8 cellular contexts compared by ENCODE assay signal in the genomic region with DNA sequence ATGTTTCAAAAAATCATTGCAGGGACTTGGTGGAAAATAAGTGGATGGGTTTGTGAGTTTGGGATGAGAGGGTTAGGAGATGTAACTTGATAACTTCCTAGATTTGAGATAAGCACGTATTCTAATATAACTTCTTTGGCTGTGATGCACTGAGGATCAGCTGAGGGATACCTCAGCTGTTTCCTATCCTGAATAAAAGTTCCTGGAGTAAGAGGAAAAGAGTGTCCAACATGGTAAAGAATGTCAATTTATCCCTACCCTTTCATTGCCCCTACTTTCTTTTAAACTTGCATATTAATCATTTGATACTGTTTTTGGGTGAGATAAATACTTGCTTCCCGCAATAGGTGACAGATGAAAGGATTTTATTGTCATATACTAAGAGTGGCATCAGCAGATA. TPM values are rescaled to one million over a fixed set of nuclear protein-coding genes. Genes with fewer than 3 reads are reported as not detected.
DNase-seq lines count a peak whose midpoint lies in the region; ATAC-seq and TF ChIP-seq lines count a peak whose summit lies in the region.

No MANE protein-coding gene starts in this region.

- H3K4me2 ChIP-seq in fibroblast of lung (ENCODE audit: extremely low read depth, insufficient read depth, low read length): peak overlapping the region; percentile 97

- H3K36me3 ChIP-seq in SJSA1 (peaks cover 7% of the 10 kb centered on the region), fibroblast of lung (ENCODE audit: control insufficient read depth, insufficient read depth, low read length) (no peaks in the 10 kb centered on the region)

- TF ChIP-seq CTCF in fibroblast of lung (conservative IDR thresholded peaks at IDR 0.05 in 1 of 2, IDR thresholded peaks at IDR 0.05 in 1 of 2; ENCODE audit: low read depth in 1 of 2, low read length in 2 of 2) (no peak), retinal pigment epithelial cell (conservative IDR thresholded peaks at IDR 0.05; ENCODE audit: low read depth, low read length) (no peak)

- H3K9me3 ChIP-seq in SJSA1 (replicated peaks) (no peaks in the 10 kb centered on the region; the same call in 1 of the 2 replicates), fibroblast of lung (ENCODE audit: control insufficient read depth, insufficient read depth, low read depth, low read length) (no peaks in the 10 kb centered on the region)

- H4K20me1 ChIP-seq in fibroblast of lung (ENCODE audit: control insufficient read depth, extremely low read depth, insufficient read depth, low read length): no peaks in the 10 kb centered on the region

- H3K79me2 ChIP-seq in fibroblast of lung (ENCODE audit: control insufficient read depth, insufficient read depth, low read length): peaks cover 33% of the 10 kb centered on the region

- ATAC-seq in HG03457 (IDR thresholded peaks at IDR 0.05; ENCODE audit: unreplicated experiment) (no peak), GM19463 (IDR thresholded peaks at IDR 0.05; ENCODE audit: unreplicated experiment) (no peak)

- H3K27me3 ChIP-seq in SJSA1 (replicated peaks) (no peaks in the 10 kb centered on the region; the same call in 1 of the 2 replicates), fibroblast of lung (ENCODE audit: control insufficient read depth, insufficient read depth, low read length) (no peaks in the 10 kb centered on the region)

- peak overlapping the region; percentile 75; the same call in 1 of the 2 replicates for H3K4me3 ChIP-seq in GM08714 (ENCODE audit: low read length)
- peak overlapping the region; percentile 90 for H3K4me3 ChIP-seq in SJSA1
- peak overlapping the region; percentile 82 to 99 (median 96) for H3K4me3 ChIP-seq in fibroblast of lung (replicated peaks in 1 of 4; ENCODE audit: control extremely low read depth in 1 of 4, insufficient read depth in 1 of 4, low read depth in 3 of 4, low read length in 4 of 4)
- peak overlapping the region; percentile 89 for H3K4me3 ChIP-seq in retinal pigment epithelial cell (ENCODE audit: low read length)

- H3K27ac ChIP-seq in SJSA1 (no peak overlapping the region), fibroblast of lung (ENCODE audit: insufficient read depth, low read length) (no peak overlapping the region)

- H3K9ac ChIP-seq in fibroblast of lung (ENCODE audit: insufficient read depth, low read length): no peak overlapping the region

- H3K4me1 ChIP-seq in SJSA1 (replicated peaks) (peaks cover 14% of the 10 kb centered on the region), fibroblast of lung (ENCODE audit: control insufficient read depth, extremely low read depth, insufficient read depth, low read length) (peaks cover 3% of the 10 kb centered on the region)

- H2AFZ ChIP-seq in fibroblast of lung (ENCODE audit: low read length): peak overlapping the region; percentile 100

- DNase-seq in SJSA1 (ENCODE audit: low read depth in 1 of 2, low spot score in 2 of 2) (peak in 1 of 2 experiments; percentile 5), fibroblast of lung (ENCODE audit: low read depth in 2 of 2) (no peak), retinal pigment epithelial cell (ENCODE audit: low read depth) (no peak), NCI-H524 (lab: John Stamatoyannopoulos, UW) (no peak), NCI-H187 (lab: John Stamatoyannopoulos, UW) (no peak)

RNA-seq across cellular contexts. Expression of gene SUCO, which starts 1.5 kb away (rescaled TPM):
- 24.1 and 26.1 TPM in 2 replicates for total RNA-seq in SJSA1 (2014; rRNA removed; shearing (Covaris generic))
- total RNA-seq in fibroblast of lung: 22.6 and 25.8 TPM in 2 replicates
- polyA plus RNA-seq in fibroblast of lung: 17.1 and 20.4 TPM in 2 replicates
- 12.4 and 16.3 TPM in 2 replicates for polyA plus RNA-seq in fibroblast of lung (2012)
- polyA minus RNA-seq in fibroblast of lung (ENCODE audit: low replicate concordance): 3.0 and 3.4 TPM in 2 replicates
